In genomic region chr1:32240140-32240951, GRCh38 we compare ENCODE assay signal across 1 cellular context.
A peak's percentile ranks its signal among the peaks of the same experiment; 100 is the strongest.
TF ChIP-seq lines count a peak whose summit lies in the region.

No MANE protein-coding gene starts in this region.

TF ChIP-seq in GM23338, 12 proteins besides CTCF, POLR2A, EP300 and RAD21:
- TF ChIP-seq ETS1 (IDR thresholded peaks at IDR 0.05) (no peak), ZNF331 (CRISPR knock-in tag; IDR thresholded peaks at IDR 0.05; ENCODE audit: low read depth) (no peak), REST (IDR thresholded peaks at IDR 0.05; ENCODE audit: unreplicated experiment) (no peak), CREB1 (CRISPR knock-in tag; IDR thresholded peaks at IDR 0.05; ENCODE audit: low read depth) (peak; percentile 32; the same call in 1 of the 2 replicates), NANOG (IDR thresholded peaks at IDR 0.05; ENCODE audit: borderline replicate concordance) (no peak), POLR2AphosphoS5 (IDR thresholded peaks at IDR 0.05; ENCODE audit: low read depth) (peak; percentile 94), JUNB (IDR thresholded peaks at IDR 0.05; ENCODE audit: unreplicated experiment) (no peak), EZH2phosphoT487 (IDR thresholded peaks at IDR 0.05; ENCODE audit: unreplicated experiment) (no peak)
